9 cellular contexts compared by ENCODE assay signal in genomic region chr18:3511980-3512379, GRCh38.
DNase-seq lines count a peak whose midpoint lies in the region; TF ChIP-seq lines count a peak whose summit lies in the region.
"Had no signal": no experiment of that assay in that cellular context is flagged by ENCODE, and none has a peak within 500 bp of the region (broad histone marks: within the 10 kb centered on the region; RNA-seq: fewer than 3 reads in every experiment).

No MANE protein-coding gene starts in this region.

- peaks cover 29% of the 10 kb centered on the region for H3K4me1 Mint-ChIP-seq in nephron progenitor cell

- H3K4me1 ChIP-seq in tibial artery, result peaks cover 0 to 6% (median 2%) of the 10 kb centered on the region in 4 donors

- TF ChIP-seq CTCF in astrocyte of the cerebellum (IDR thresholded peaks at IDR 0.05; ENCODE audit: low read depth, low read length, missing control alignments) (no peak), tibial artery (IDR thresholded peaks at IDR 0.05) (no peak), nephron progenitor cell (IDR thresholded peaks at IDR 0.05) (no peak)

- no peaks in the 10 kb centered on the region for H3K36me3 ChIP-seq in tibial artery
- H3K36me3 ChIP-seq: heart right ventricle had no signal

- in situ Hi-C loops in astrocyte of the cerebellum (cut with HindIII; ENCODE audit: low sequenced_read_pairs), result no loop called here

- H3K27me3 ChIP-seq in tibial artery, result no peaks in the 10 kb centered on the region
- H3K27me3 ChIP-seq: heart right ventricle had no signal

- H3K36me3 Mint-ChIP-seq in nephron progenitor cell (ENCODE audit: low read depth), result no peaks in the 10 kb centered on the region

- DNase-seq in ELR (ENCODE audit: low read depth), result peak; percentile 84
- DNase-seq in MV-4-11 (lab: John Stamatoyannopoulos, UW), result peak; percentile 51
- DNase-seq in astrocyte of the cerebellum (ENCODE audit: low read depth), result peak; percentile 20
- peak; percentile 15 for DNase-seq in non-pigmented ciliary epithelial cell (ENCODE audit: low read depth)
- no peak for DNase-seq in activated CD8-positive, alpha-beta memory T cell treated with anti-CD3 and anti-CD28 coated beads, Interleukin-2, amount 50 U/mL, for 4 hours
- DNase-seq in tibial artery, result no peak
- no peak for DNase-seq in ureter (ENCODE audit: low spot score)
- no peak for DNase-seq in nephron progenitor cell
- DNase-seq: heart right ventricle had no signal

- no peak overlapping the region for H3K4me3 ChIP-seq in astrocyte of the cerebellum (ENCODE audit: low read depth, low read length)
- no peak overlapping the region for H3K4me3 ChIP-seq in tibial artery
- H3K4me3 ChIP-seq: heart right ventricle had no signal

- H3K9me3 Mint-ChIP-seq in nephron progenitor cell, result no peaks in the 10 kb centered on the region

- no peaks in the 10 kb centered on the region for H3K9me3 ChIP-seq in tibial artery
- H3K9me3 ChIP-seq: heart right ventricle had no signal

- intact Hi-C loops in tibial artery (cut with DNase I; ENCODE audit: low total_unique reads), result no loop called here

- H3K4me3 Mint-ChIP-seq in nephron progenitor cell, result no peak overlapping the region

- peaks cover 3% of the 10 kb centered on the region for H3K27me3 Mint-ChIP-seq in nephron progenitor cell (ENCODE audit: low read depth, poor library complexity)

- H3K27ac ChIP-seq in tibial artery, result no peak overlapping the region
- H3K27ac ChIP-seq: heart right ventricle had no signal

- H3K27ac Mint-ChIP-seq in nephron progenitor cell, result no peak overlapping the region

Comparison
In these comparisons a context has a peak if more than half of its experiments do, and no peak if none do; other contexts are left out.
1. DNase-seq: peak in ELR (single experiment), MV-4-11 (single experiment), astrocyte of the cerebellum (single experiment) and non-pigmented ciliary epithelial cell (single experiment); none in activated CD8-positive, alpha-beta memory T cell treated with anti-CD3 and anti-CD28 coated beads, Interleukin-2, amount 50 U/mL, for 4 hours (single experiment), tibial artery (0 of 2), ureter (single experiment) and nephron progenitor cell (single experiment).